In genomic region chr2:37196320-37197195, GRCh38 we compare ENCODE assay signal across 8 cellular contexts. TPM values are rescaled to one million over a fixed set of nuclear protein-coding genes. Genes with fewer than 3 reads are reported as not detected.
DNase-seq lines count a peak whose midpoint lies in the region; ATAC-seq and TF ChIP-seq lines count a peak whose summit lies in the region.

TSS of gene CEBPZOS (plus strand) at chr2:37196496. CDS start at chr2:37199705, 3,209 bp downstream.

- DNase-seq in AML-193 (lab: John Stamatoyannopoulos, UW) (peak; percentile 61 to 77), NCI-H510A (lab: John Stamatoyannopoulos, UW) (peak; percentile 46), cerebellum (ENCODE audit: low spot score) (peak; percentile 85), kidney glomerular epithelial cell (lab: John Stamatoyannopoulos, UW) (peak; percentile 72)
- peak; percentile 87 for DNase-seq in activated CD4-positive, alpha-beta T cell treated with anti-CD3 and anti-CD28 coated beads for 1 hour
- peak; percentile 82 for DNase-seq in stimulated activated CD4-positive, alpha-beta T cell treated with anti-CD3 and anti-CD28 coated beads, Interleukin-2, amount 100 ng/mL, for 4 hours (ENCODE audit: low read depth)

- ATAC-seq in HG03432 (IDR thresholded peaks at IDR 0.05; ENCODE audit: unreplicated experiment): peak; percentile 81

- TF ChIP-seq POLR2A in GM19099 (IDR thresholded peaks at IDR 0.05; ENCODE audit: extremely low read depth, insufficient read length, low read depth): peak; percentile 78

RNA-seq across cellular contexts. Expression of gene CEBPZOS, which starts in this region (rescaled TPM):
- 23.5 TPM for total RNA-seq in cerebellum

Comparison
In these comparisons a context has a peak if more than half of its experiments do, and no peak if none do; other contexts are left out.
1. Peak in every context shown above with its lines: DNase-seq and ATAC-seq.